In genomic region chr19:16111160-16111908, GRCh38 we compare ENCODE assay signal across 8 cellular contexts. TPM values are rescaled to one million over a fixed set of nuclear protein-coding genes. Genes with fewer than 3 reads are reported as not detected.
DNase-seq lines count a peak whose midpoint lies in the region; ATAC-seq, FAIRE-seq and TF ChIP-seq lines count a peak whose summit lies in the region.

Gene RAB8A, plus strand, starts transcription at chr19:16111889. Its CDS starts 13 bp downstream, at chr19:16111902.

- H3K79me1 ChIP-seq in trophoblast cell (ENCODE audit: low read length) = peaks cover 4% of the 10 kb centered on the region

- H3K4me1 ChIP-seq in adipocyte (ENCODE audit: control insufficient read depth, insufficient read depth, low read length) (peaks cover 17% of the 10 kb centered on the region), trophoblast cell (ENCODE audit: control insufficient read depth in 1 of 2, insufficient read depth in 2 of 2, low read length in 2 of 2) (peaks cover 20 to 24% of the 10 kb centered on the region in 2 experiments), transverse colon (peaks cover 34 to 49% (median 43%) of the 10 kb centered on the region in 4 donors)

- FAIRE-seq in GM12891 (lab: Jason Lieb, UNC) = peak; percentile 99

- TF ChIP-seq POLR2A in GM12891 (IDR thresholded peaks at IDR 0.05; ENCODE audit: low read depth, low read length) = no peak
- no peak for TF ChIP-seq POLR2A in transverse colon (IDR thresholded peaks at IDR 0.05)

- peak within 1 kb of the TSS; percentile 14 for H3K27ac ChIP-seq in trophoblast cell (ENCODE audit: low read depth, low read length)
- peak within 1 kb of the TSS; percentile 93 to 97 (median 96) for H3K27ac ChIP-seq in transverse colon

- no peaks in the 10 kb centered on the region for H3K9me3 ChIP-seq in adipocyte (ENCODE audit: control insufficient read depth, low read length)
- H3K9me3 ChIP-seq in trophoblast cell (ENCODE audit: insufficient read depth, low read depth, low read length) = no peaks in the 10 kb centered on the region
- no peaks in the 10 kb centered on the region for H3K9me3 ChIP-seq in transverse colon

- peak within 1 kb of the TSS; percentile 91 for H4K8ac ChIP-seq in trophoblast cell (ENCODE audit: low read depth, low read length)

- DNase-seq in GM12891 (ENCODE audit: insufficient read length, low spot score) (peak; percentile 98), NCI-H1436 (lab: John Stamatoyannopoulos, UW) (peak; percentile 98), T follicular helper cell (ENCODE audit: low read depth) (peak; percentile 97), adipocyte (ENCODE audit: low read depth) (peak; percentile 100), cardiac septum (ENCODE audit: low spot score) (peak; percentile 100), trophoblast cell (peak; percentile 99 to 100), transverse colon (peak; percentile 99)

- H3K79me2 ChIP-seq in trophoblast cell (ENCODE audit: control insufficient read depth, insufficient read depth, low read length, poor library complexity) = peaks cover 13% of the 10 kb centered on the region

- H2AK5ac ChIP-seq in trophoblast cell (ENCODE audit: low read length) = peak within 1 kb of the TSS; percentile 88

- no peaks in the 10 kb centered on the region for H3K27me3 ChIP-seq in adipocyte (replicated peaks; ENCODE audit: control insufficient read depth, insufficient read depth, low read length)
- no peaks in the 10 kb centered on the region for H3K27me3 ChIP-seq in trophoblast cell (ENCODE audit: insufficient read depth, low read length)
- H3K27me3 ChIP-seq in transverse colon = no peaks in the 10 kb centered on the region

- H3K4ac ChIP-seq in trophoblast cell (ENCODE audit: low read depth, low read length) = peak within 1 kb of the TSS; percentile 96

- intact Hi-C loops in cardiac septum (cut with DNase I) (loop anchor here (2.0 to 5.0 kb wide), 3 partner anchors 33 to 76 kb away; partner anchors contain the start of gene FAM32A), transverse colon (cut with DNase I; ENCODE audit: low total_unique reads) (no loop called here)

- in situ Hi-C loops in transverse colon (cut with MboI; ENCODE audit: low pct_ligation_motif_present in 1 of 4, low pct_unique_long_range_greater_than_20kb in 1 of 4, low sequenced_read_pairs in 3 of 4) = no loop called here

- peak within 1 kb of the TSS; percentile 76 for H3K18ac ChIP-seq in trophoblast cell (ENCODE audit: low read length)

- peak within 1 kb of the TSS; percentile 63 for H3K4me2 ChIP-seq in trophoblast cell (ENCODE audit: low read length)

- TF ChIP-seq CTCF in transverse colon (IDR thresholded peaks at IDR 0.05) = peak; percentile 82 to 100 (median 95)

- H3K36me3 ChIP-seq in adipocyte (ENCODE audit: control insufficient read depth, insufficient read depth, low read length, severe bottlenecking) = no peaks in the 10 kb centered on the region
- peaks cover 0 to 10% of the 10 kb centered on the region in 2 experiments for H3K36me3 ChIP-seq in trophoblast cell (ENCODE audit: control insufficient read depth in 1 of 2, insufficient read depth in 2 of 2, low read length in 2 of 2)
- no peaks in the 10 kb centered on the region for H3K36me3 ChIP-seq in transverse colon

- H3K23ac ChIP-seq in trophoblast cell (ENCODE audit: low read length) = no peak within 1 kb of the TSS

- H3K9ac ChIP-seq in adipocyte (ENCODE audit: low read length) = peak within 1 kb of the TSS; percentile 96
- H3K9ac ChIP-seq in trophoblast cell (ENCODE audit: low read length) = peak within 1 kb of the TSS; percentile 90

- peak within 1 kb of the TSS; percentile 88 for H4K12ac ChIP-seq in trophoblast cell (ENCODE audit: low read depth, low read length)

- H2BK5ac ChIP-seq in trophoblast cell (ENCODE audit: low read depth, low read length, poor library complexity) = peak within 1 kb of the TSS; percentile 77

- ATAC-seq in HG02840 (IDR thresholded peaks at IDR 0.05; ENCODE audit: low FRiP score, unreplicated experiment) = peak; percentile 84

- H2BK120ac ChIP-seq in trophoblast cell (ENCODE audit: insufficient read depth, low read length, poor library complexity) = peak within 1 kb of the TSS; percentile 82

- WGBS in trophoblast cell (ENCODE audit: extremely low coverage, insufficient coverage, insufficient read length) = no CpG with 5 or more reads among the region's 81 CpGs
- WGBS in transverse colon (ENCODE audit: low coverage in 1 of 2), 2 donors = 1% methylated on average over 72 of the region's 81 CpGs; no CpG with 5 or more reads in 1 of the 2 donors

- no peak within 1 kb of the TSS for H2BK12ac ChIP-seq in trophoblast cell (ENCODE audit: low read length)

- no peak for TF ChIP-seq EP300 in transverse colon (IDR thresholded peaks at IDR 0.05; ENCODE audit: low read depth)

- H3K14ac ChIP-seq in trophoblast cell (ENCODE audit: low read length) = peak within 1 kb of the TSS; percentile 89

- H3K4me3 ChIP-seq in adipocyte (ENCODE audit: low read length) (peak within 1 kb of the TSS; percentile 95), trophoblast cell (ENCODE audit: low read depth, low read length) (peak within 1 kb of the TSS; percentile 91), transverse colon (peak within 1 kb of the TSS; percentile 80 to 98 (median 93))

- peak within 1 kb of the TSS; percentile 71 for H2AFZ ChIP-seq in trophoblast cell (ENCODE audit: insufficient read depth, low read length, poor library complexity)

- peak within 1 kb of the TSS; percentile 91 for H4K91ac ChIP-seq in trophoblast cell (ENCODE audit: low read depth, low read length)

TF ChIP-seq in GM12891, 5 proteins besides CTCF, POLR2A, EP300 and RAD21:
- TF ChIP-seq PAX5 (IDR thresholded peaks at IDR 0.05; ENCODE audit: insufficient read depth, low read length, severe bottlenecking) (peak; percentile 7), TAF1 (IDR thresholded peaks at IDR 0.05; ENCODE audit: low read depth, low read length) (peak; percentile 15; the same call in 1 of the 2 replicates), POU2F2 (IDR thresholded peaks at IDR 0.05; ENCODE audit: low read depth, low read length) (no peak), SPI1 (IDR thresholded peaks at IDR 0.05; ENCODE audit: low read depth, low read length) (peak; percentile 80)
TF ChIP-seq in GM12891: peak in this region for 3.

RNA-seq across cellular contexts. Expression of gene RAB8A, which starts in this region (rescaled TPM):
- polyA plus RNA-seq in GM12891 (2012; ENCODE audit: low read depth, missing spikeins) = 118 TPM
- 17.8 TPM for total RNA-seq in cardiac septum
- 61.7 and 61.9 TPM in 2 replicates for polyA plus RNA-seq in trophoblast cell (2013)
- 100 to 1,000 TPM in 1 of 4 donors, 10 to 100 TPM in 3; 22.3 to 102 (median 67.9) TPM for total RNA-seq in transverse colon

Comparison
In these comparisons a context has a peak if more than half of its experiments do, and no peak if none do; other contexts are left out.
1. Peak in every context shown above with its lines: DNase-seq, ATAC-seq, H3K4me3 ChIP-seq and H3K27ac ChIP-seq.